ENCODE assay signal across 2 cellular contexts in the genomic region with DNA sequence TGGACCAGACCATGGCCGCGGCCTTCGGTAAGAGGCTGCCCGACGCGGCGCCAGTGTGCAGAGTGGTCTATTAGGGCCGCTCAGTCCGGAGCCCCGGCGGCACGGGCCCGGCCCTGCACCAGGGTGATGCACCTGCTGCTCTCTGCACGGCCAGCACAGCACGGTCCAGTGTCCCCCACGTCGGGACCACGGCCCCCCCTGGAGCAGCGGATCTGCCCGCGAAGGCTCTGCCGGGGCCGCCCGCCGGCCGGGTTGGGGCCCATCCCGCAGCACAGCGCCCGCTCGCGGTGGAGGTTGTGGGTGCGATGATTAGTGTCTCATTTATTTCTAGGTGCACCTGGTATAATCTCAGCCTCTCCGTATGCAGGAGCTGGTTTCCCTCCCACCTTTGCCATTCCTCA.
TF ChIP-seq lines count a peak whose summit lies in the region.

No MANE protein-coding gene starts in this region.

TF ChIP-seq in HepG2, 621 proteins besides CTCF, POLR2A, EP300 and RAD21:
- TF ChIP-seq, protein P1, sequence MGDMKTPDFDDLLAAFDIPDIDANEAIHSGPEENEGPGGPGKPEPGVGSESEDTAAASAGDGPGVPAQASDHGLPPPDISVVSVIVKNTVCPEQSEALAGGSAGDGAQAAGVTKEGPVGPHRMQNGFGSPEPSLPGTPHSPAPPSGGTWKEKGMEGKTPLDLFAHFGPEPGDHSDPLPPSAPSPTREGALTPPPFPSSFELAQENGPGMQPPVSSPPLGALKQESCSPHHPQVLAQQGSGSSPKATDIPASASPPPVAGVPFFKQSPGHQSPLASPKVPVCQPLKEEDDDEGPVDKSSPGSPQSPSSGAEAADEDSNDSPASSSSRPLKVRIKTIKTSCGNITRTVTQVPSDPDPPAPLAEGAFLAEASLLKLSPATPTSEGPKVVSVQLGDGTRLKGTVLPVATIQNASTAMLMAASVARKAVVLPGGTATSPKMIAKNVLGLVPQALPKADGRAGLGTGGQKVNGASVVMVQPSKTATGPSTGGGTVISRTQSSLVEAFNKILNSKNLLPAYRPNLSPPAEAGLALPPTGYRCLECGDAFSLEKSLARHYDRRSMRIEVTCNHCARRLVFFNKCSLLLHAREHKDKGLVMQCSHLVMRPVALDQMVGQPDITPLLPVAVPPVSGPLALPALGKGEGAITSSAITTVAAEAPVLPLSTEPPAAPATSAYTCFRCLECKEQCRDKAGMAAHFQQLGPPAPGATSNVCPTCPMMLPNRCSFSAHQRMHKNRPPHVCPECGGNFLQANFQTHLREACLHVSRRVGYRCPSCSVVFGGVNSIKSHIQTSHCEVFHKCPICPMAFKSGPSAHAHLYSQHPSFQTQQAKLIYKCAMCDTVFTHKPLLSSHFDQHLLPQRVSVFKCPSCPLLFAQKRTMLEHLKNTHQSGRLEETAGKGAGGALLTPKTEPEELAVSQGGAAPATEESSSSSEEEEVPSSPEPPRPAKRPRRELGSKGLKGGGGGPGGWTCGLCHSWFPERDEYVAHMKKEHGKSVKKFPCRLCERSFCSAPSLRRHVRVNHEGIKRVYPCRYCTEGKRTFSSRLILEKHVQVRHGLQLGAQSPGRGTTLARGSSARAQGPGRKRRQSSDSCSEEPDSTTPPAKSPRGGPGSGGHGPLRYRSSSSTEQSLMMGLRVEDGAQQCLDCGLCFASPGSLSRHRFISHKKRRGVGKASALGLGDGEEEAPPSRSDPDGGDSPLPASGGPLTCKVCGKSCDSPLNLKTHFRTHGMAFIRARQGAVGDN (CRISPR knock-in tag; IDR thresholded peaks at IDR 0.05), result no peak
- no peak for TF ChIP-seq ZNF329 (CRISPR knock-in tag; IDR thresholded peaks at IDR 0.05; ENCODE audit: low read depth)
- TF ChIP-seq ZNF496 (CRISPR knock-in tag; IDR thresholded peaks at IDR 0.05; ENCODE audit: insufficient replicate concordance), result no peak
- no peak for TF ChIP-seq SOX5 (CRISPR knock-in tag; IDR thresholded peaks at IDR 0.05; ENCODE audit: borderline replicate concordance)
- peak; percentile 32 for TF ChIP-seq RBFOX2 (IDR thresholded peaks at IDR 0.05; ENCODE audit: low read depth, low read length)
- TF ChIP-seq, protein P2, sequence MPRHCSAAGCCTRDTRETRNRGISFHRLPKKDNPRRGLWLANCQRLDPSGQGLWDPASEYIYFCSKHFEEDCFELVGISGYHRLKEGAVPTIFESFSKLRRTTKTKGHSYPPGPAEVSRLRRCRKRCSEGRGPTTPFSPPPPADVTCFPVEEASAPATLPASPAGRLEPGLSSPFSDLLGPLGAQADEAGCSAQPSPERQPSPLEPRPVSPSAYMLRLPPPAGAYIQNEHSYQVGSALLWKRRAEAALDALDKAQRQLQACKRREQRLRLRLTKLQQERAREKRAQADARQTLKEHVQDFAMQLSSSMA (CRISPR knock-in tag; IDR thresholded peaks at IDR 0.05), result no peak
- TF ChIP-seq PCBP1 (IDR thresholded peaks at IDR 0.05; ENCODE audit: borderline replicate concordance, low read depth, low read length), result no peak
- TF ChIP-seq ZMYM2 (CRISPR knock-in tag; IDR thresholded peaks at IDR 0.05), result no peak
- TF ChIP-seq FOXP1 (IDR thresholded peaks at IDR 0.05), result no peak
- no peak for TF ChIP-seq FOXP1 (CRISPR knock-in tag; IDR thresholded peaks at IDR 0.05)
- TF ChIP-seq AGO2 (optimal IDR thresholded peaks at IDR 0.05; ENCODE audit: low read depth, low read length), result peak; percentile 69
- TF ChIP-seq HOXA9 (CRISPR knock-in tag; IDR thresholded peaks at IDR 0.05; ENCODE audit: borderline replicate concordance), result 0 out of 2 replicates have a peak, but pooled peaks have one; percentile 29
- TF ChIP-seq ZNF777 (CRISPR knock-in tag; IDR thresholded peaks at IDR 0.05), result no peak
- TF ChIP-seq, protein P3, sequence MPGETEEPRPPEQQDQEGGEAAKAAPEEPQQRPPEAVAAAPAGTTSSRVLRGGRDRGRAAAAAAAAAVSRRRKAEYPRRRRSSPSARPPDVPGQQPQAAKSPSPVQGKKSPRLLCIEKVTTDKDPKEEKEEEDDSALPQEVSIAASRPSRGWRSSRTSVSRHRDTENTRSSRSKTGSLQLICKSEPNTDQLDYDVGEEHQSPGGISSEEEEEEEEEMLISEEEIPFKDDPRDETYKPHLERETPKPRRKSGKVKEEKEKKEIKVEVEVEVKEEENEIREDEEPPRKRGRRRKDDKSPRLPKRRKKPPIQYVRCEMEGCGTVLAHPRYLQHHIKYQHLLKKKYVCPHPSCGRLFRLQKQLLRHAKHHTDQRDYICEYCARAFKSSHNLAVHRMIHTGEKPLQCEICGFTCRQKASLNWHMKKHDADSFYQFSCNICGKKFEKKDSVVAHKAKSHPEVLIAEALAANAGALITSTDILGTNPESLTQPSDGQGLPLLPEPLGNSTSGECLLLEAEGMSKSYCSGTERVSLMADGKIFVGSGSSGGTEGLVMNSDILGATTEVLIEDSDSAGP (CRISPR knock-in tag; IDR thresholded peaks at IDR 0.05; ENCODE audit: borderline replicate concordance), result 0 out of 2 replicates have a peak, but pooled peaks have one; percentile 27
- TF ChIP-seq ZNF746 (CRISPR knock-in tag; IDR thresholded peaks at IDR 0.05), result no peak
- no peak for TF ChIP-seq ZNF773 (CRISPR knock-in tag; IDR thresholded peaks at IDR 0.05; ENCODE audit: borderline replicate concordance)
- no peak for TF ChIP-seq ONECUT2 (CRISPR knock-in tag; IDR thresholded peaks at IDR 0.05)

TF ChIP-seq in PFSK-1, 5 proteins besides CTCF, POLR2A, EP300 and RAD21:
- TF ChIP-seq POLR2AphosphoS5 (IDR thresholded peaks at IDR 0.05; ENCODE audit: low read depth, low read length) (peak; percentile 43; the same call in 1 of the 2 replicates), TAF1 (IDR thresholded peaks at IDR 0.05; ENCODE audit: borderline replicate concordance, insufficient read depth, low read length) (no peak)
